15 cellular contexts compared by ENCODE assay signal in the genomic region with DNA sequence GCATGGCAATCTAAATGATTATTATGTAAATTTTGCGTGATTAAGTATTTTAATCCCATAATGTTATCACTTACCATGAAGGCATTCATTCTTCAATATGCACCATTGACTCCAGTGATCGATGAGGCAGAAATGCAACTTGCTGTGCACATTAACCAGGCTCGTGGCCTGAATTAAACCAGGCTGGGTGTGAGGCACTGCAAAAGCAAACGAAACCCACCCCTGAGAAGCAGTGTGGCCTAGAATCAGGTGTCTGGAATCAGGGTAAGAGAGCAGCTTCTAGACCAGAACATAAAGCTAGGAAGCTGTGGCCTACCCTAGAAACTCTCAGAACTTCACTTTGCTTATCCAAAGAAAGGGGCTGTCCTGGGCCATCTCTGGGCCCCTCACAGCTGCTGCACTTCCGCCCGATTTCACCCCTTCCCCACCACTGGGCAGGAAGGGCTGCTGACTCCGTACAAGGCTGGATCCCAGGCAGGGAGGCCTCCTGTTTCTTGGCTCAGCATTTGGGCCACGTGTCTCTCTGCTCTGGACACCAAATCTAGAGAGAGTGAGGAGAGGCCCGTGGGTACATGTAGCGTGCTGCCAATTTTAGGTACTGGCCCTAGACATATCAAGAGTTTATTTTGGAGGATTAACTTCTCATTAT. TPM values are rescaled to one million over a fixed set of nuclear protein-coding genes. Genes with fewer than 3 reads are reported as not detected.
A peak's percentile ranks its signal among the peaks of the same experiment; 100 is the strongest.
DNase-seq lines count a peak whose midpoint lies in the region; TF ChIP-seq lines count a peak whose summit lies in the region.
"Had no signal": no experiment of that assay in that cellular context is flagged by ENCODE, and none has a peak within 500 bp of the region (broad histone marks: within the 10 kb centered on the region; RNA-seq: fewer than 3 reads in every experiment).

No MANE protein-coding gene starts in this region.

- H4K91ac ChIP-seq in trophoblast cell (ENCODE audit: low read depth, low read length) = no peak overlapping the region

- H3K4me3 ChIP-seq in esophagus muscularis mucosa (no peak overlapping the region), right atrium auricular region (no peak overlapping the region), trophoblast cell (ENCODE audit: low read depth, low read length) (no peak overlapping the region)

- H3K18ac ChIP-seq in trophoblast cell (ENCODE audit: low read length) = no peak overlapping the region

- H2AK5ac ChIP-seq in trophoblast cell (ENCODE audit: low read length) = peak overlapping the region; percentile 0

- WGBS in esophagus muscularis mucosa = 74% methylated on average over 10 of the region's 10 CpGs
- WGBS in trophoblast cell (ENCODE audit: extremely low coverage, insufficient coverage, insufficient read length) = no CpG with 5 or more reads among the region's 10 CpGs

- peaks cover 14 to 27% (median 25%) of the 10 kb centered on the region in 4 donors for H3K4me1 ChIP-seq in esophagus muscularis mucosa
- peaks cover 0 to 67% of the 10 kb centered on the region in 2 donors for H3K4me1 ChIP-seq in right atrium auricular region
- H3K4me1 ChIP-seq in trophoblast cell (ENCODE audit: control insufficient read depth in 1 of 2, insufficient read depth in 2 of 2, low read length in 2 of 2) = peaks cover 17 to 37% of the 10 kb centered on the region in 2 experiments

- no peak overlapping the region for H4K8ac ChIP-seq in trophoblast cell (ENCODE audit: low read depth, low read length)

- peak overlapping the region; percentile 1 for H2BK120ac ChIP-seq in trophoblast cell (ENCODE audit: insufficient read depth, low read length, poor library complexity)

- H3K4me3 Mint-ChIP-seq in CD14-positive monocyte = no peak overlapping the region
- H3K4me3 Mint-ChIP-seq: CD8-positive, alpha-beta T cell had no signal

- in situ Hi-C loops in G401 (cut with HindIII; ENCODE audit: low sequenced_read_pairs) = no loop called here

- H4K12ac ChIP-seq in trophoblast cell (ENCODE audit: low read depth, low read length) = no peak overlapping the region

- H3K4me1 Mint-ChIP-seq in CD14-positive monocyte = peaks cover 49% of the 10 kb centered on the region

- peaks cover 0 to 29% (median 0%) of the 10 kb centered on the region in 4 donors for H3K27me3 ChIP-seq in esophagus muscularis mucosa
- no peaks in the 10 kb centered on the region for H3K27me3 ChIP-seq in right atrium auricular region
- no peaks in the 10 kb centered on the region for H3K27me3 ChIP-seq in trophoblast cell (ENCODE audit: insufficient read depth, low read length)

- no peak overlapping the region for H2BK12ac ChIP-seq in trophoblast cell (ENCODE audit: low read length)

- no peak overlapping the region for H3K14ac ChIP-seq in trophoblast cell (ENCODE audit: low read length)

- DNase-seq in G401 (ENCODE audit: low spot score) (peak; percentile 25), esophagus muscularis mucosa (ENCODE audit: extremely low spot score) (peak; percentile 81), right atrium auricular region (ENCODE audit: low spot score) (no peak), trophoblast cell (no peak), hippocampal formation (lab: John Stamatoyannopoulos, UW) (no peak), CD14-positive monocyte (ENCODE audit: low spot score) (no peak), SHP77 (lab: John Stamatoyannopoulos, UW) (no peak)
- DNase-seq: CD8-positive, alpha-beta T cell; DND-41; IMR-90; NCI-H187 treated with DMSO at 0.1 percent for 48 hours; NCI-H510A treated with DMSO at 0.1 percent for 48 hours; RPMI8226 had no signal

- intact Hi-C loops in esophagus muscularis mucosa (cut with DNase I) (no loop called here), CD14-positive monocyte (cut with micrococcal nuclease) (no loop called here)

- H3K79me2 ChIP-seq in trophoblast cell (ENCODE audit: control insufficient read depth, insufficient read depth, low read length, poor library complexity) = peaks cover 4% of the 10 kb centered on the region

- no peak for TF ChIP-seq EP300 in esophagus muscularis mucosa (IDR thresholded peaks at IDR 0.05)

- H3K9me3 Mint-ChIP-seq in CD14-positive monocyte = peaks cover 4 to 12% (median 7%) of the 10 kb centered on the region in 7 donors
- H3K9me3 Mint-ChIP-seq: CD8-positive, alpha-beta T cell had no signal

- H3K23ac ChIP-seq in trophoblast cell (ENCODE audit: low read length) = no peak overlapping the region

- H3K79me1 ChIP-seq in trophoblast cell (ENCODE audit: low read length) = peaks cover 18% of the 10 kb centered on the region

- H3K27ac Mint-ChIP-seq in CD14-positive monocyte = peak overlapping the region in 1 of 7 donors; percentile 36
- H3K27ac Mint-ChIP-seq: CD8-positive, alpha-beta T cell had no signal

- H3K9ac ChIP-seq in trophoblast cell (ENCODE audit: low read length) = no peak overlapping the region

- TF ChIP-seq CTCF in esophagus muscularis mucosa (IDR thresholded peaks at IDR 0.05) = no peak
- no peak for TF ChIP-seq CTCF in right atrium auricular region (IDR thresholded peaks at IDR 0.05)
- no peak for TF ChIP-seq CTCF in CD14-positive monocyte (IDR thresholded peaks at IDR 0.05)

- H3K4ac ChIP-seq in trophoblast cell (ENCODE audit: low read depth, low read length) = no peak overlapping the region

- peaks cover 0 to 6% (median 2%) of the 10 kb centered on the region in 3 donors for H3K27me3 Mint-ChIP-seq in CD14-positive monocyte (ENCODE audit: low read depth in 3 of 3)

- H3K36me3 ChIP-seq in esophagus muscularis mucosa (no peaks in the 10 kb centered on the region), right atrium auricular region (no peaks in the 10 kb centered on the region), trophoblast cell (ENCODE audit: control insufficient read depth in 1 of 2, insufficient read depth in 2 of 2, low read length in 2 of 2) (no peaks in the 10 kb centered on the region)

- H3K36me3 Mint-ChIP-seq in CD14-positive monocyte = peaks cover 38 to 46% of the 10 kb centered on the region in 2 donors
- H3K36me3 Mint-ChIP-seq: CD8-positive, alpha-beta T cell had no signal

- no peaks in the 10 kb centered on the region for H3K9me3 ChIP-seq in esophagus muscularis mucosa
- no peaks in the 10 kb centered on the region for H3K9me3 ChIP-seq in right atrium auricular region
- peaks cover 3% of the 10 kb centered on the region for H3K9me3 ChIP-seq in trophoblast cell (ENCODE audit: insufficient read depth, low read depth, low read length)

- H3K4me2 ChIP-seq in trophoblast cell (ENCODE audit: low read length) = no peak overlapping the region

- H3K27ac ChIP-seq in esophagus muscularis mucosa (replicated peaks in 1 of 4) = no peak overlapping the region
- H3K27ac ChIP-seq in right atrium auricular region = peak overlapping the region; percentile 49 to 88
- H3K27ac ChIP-seq in trophoblast cell (ENCODE audit: low read depth, low read length) = no peak overlapping the region

- no peak for TF ChIP-seq POLR2A in esophagus muscularis mucosa (IDR thresholded peaks at IDR 0.05; ENCODE audit: low read depth)

- no peak overlapping the region for H2AFZ ChIP-seq in trophoblast cell (ENCODE audit: insufficient read depth, low read length, poor library complexity)

- H2BK5ac ChIP-seq in trophoblast cell (ENCODE audit: low read depth, low read length, poor library complexity) = no peak overlapping the region

RNA-seq across cellular contexts. Expression of a gene that starts 4.4 kb away (rescaled TPM):
- not detected in 2 replicates for total RNA-seq in G401 (2014; rRNA removed; shearing (Covaris generic))
- total RNA-seq in esophagus muscularis mucosa = 10 to 100 TPM in 2 of 4 donors, 1 to 10 TPM in 2; 8.7 to 22.4 (median 13.3) TPM
- total RNA-seq in right atrium auricular region = 10 to 100 TPM; 11.3 to 23.5 TPM
- 14.9 and 19.4 TPM in 2 replicates for polyA plus RNA-seq in trophoblast cell (2013)
- 100 to 1,000 TPM in 1 of 2 donors, 10 to 100 TPM in 1; 95.2 to 125 TPM for polyA plus RNA-seq in CD14-positive monocyte

RNA-seq across cellular contexts. Expression of a gene that starts 18.6 kb away (rescaled TPM):
- not detected in 2 replicates for total RNA-seq in G401 (2014; rRNA removed; shearing (Covaris generic))
- total RNA-seq in esophagus muscularis mucosa = not detected
- total RNA-seq in right atrium auricular region = not detected
- not detected in 2 replicates for polyA plus RNA-seq in trophoblast cell (2013)
- polyA plus RNA-seq in CD14-positive monocyte = under 1 TPM in 1 of 2 donors, not detected in 1; 0.16 TPM
- total RNA-seq: CD8-positive, alpha-beta T cell; IMR-90; LHCN-M2; OCI-LY7 had no signal
- polyA plus RNA-seq: IMR-90 had no signal

Comparison
In these comparisons a context has a peak if more than half of its experiments do, and no peak if none do; other contexts are left out.
1. DNase-seq: peak in G401 (single experiment) and esophagus muscularis mucosa (single experiment); none in right atrium auricular region (single experiment), trophoblast cell (0 of 2), hippocampal formation (0 of 2), CD14-positive monocyte (single experiment) and SHP77 (0 of 2).
2. H3K27ac ChIP-seq: peak in right atrium auricular region (2 of 2); none in esophagus muscularis mucosa (0 of 4) and trophoblast cell (single experiment).